20 cellular contexts compared by ENCODE assay signal in genomic region chr17:76428511-76428910, GRCh38. TPM values are rescaled to one million over a fixed set of nuclear protein-coding genes. Genes with fewer than 3 reads are reported as not detected.
DNase-seq lines count a peak whose midpoint lies in the region; TF ChIP-seq lines count a peak whose summit lies in the region.
"Had no signal": no experiment of that assay in that cellular context is flagged by ENCODE, and none has a peak within 500 bp of the region (broad histone marks: within the 10 kb centered on the region; RNA-seq: fewer than 3 reads in every experiment).

No MANE protein-coding gene starts in this region.

- H3K27me3 ChIP-seq in mammary epithelial cell (ENCODE audit: insufficient read depth, low read length) (no peaks in the 10 kb centered on the region), SU-DHL-6 (ENCODE audit: low read length) (no peaks in the 10 kb centered on the region), spleen (replicated peaks in 1 of 7) (no peaks in the 10 kb centered on the region), stomach (no peaks in the 10 kb centered on the region)
- H3K27me3 ChIP-seq: MG63 had no signal

- CTCF ChIA-PET in MCF 10A (lab: Yijun Ruan, JAX) (interaction anchor here (0.6 to 1.8 kb wide), 5 partner anchors 11 to 307 kb away, joined by 3 to 13 read pairs (median 3); no protein-coding TSS in a partner anchor), mammary epithelial cell (lab: Charles Lee; ENCODE audit: low non-redundant PET) (no interaction called here)

- intact Hi-C loops in MCF 10A (cut with micrococcal nuclease): no loop called here
- intact Hi-C loops in mammary epithelial cell (cut with micrococcal nuclease): no loop called here
- intact Hi-C loops in spleen (cut with DNase I; ENCODE audit: low total_unique reads): no loop called here
- intact Hi-C loops in stomach (cut with DNase I; ENCODE audit: low total_unique reads): no loop called here

- H3K4me1 ChIP-seq in mammary epithelial cell (ENCODE audit: insufficient read depth, low read length) (peaks cover 5% of the 10 kb centered on the region), spleen (peaks cover 4 to 93% (median 33%) of the 10 kb centered on the region in 6 donors), stomach (peaks cover 3 to 23% (median 15%) of the 10 kb centered on the region in 4 donors)

- DNase-seq in MCF 10A (ENCODE audit: unreplicated experiment) (peak; percentile 16), mammary epithelial cell (no peak), fibroblast of peridontal ligament (ENCODE audit: extremely low read depth) (peak; percentile 31), spleen (no peak), stomach (no peak), CD1c-positive myeloid dendritic cell (ENCODE audit: extremely low spot score) (no peak), NCI-H1092 treated with DMSO at 0.1 percent for 48 hours (lab: John Stamatoyannopoulos, UW) (no peak)
- DNase-seq: C1 segment of cervical spinal cord, DMS 273 treated with DMSO at 0.1 percent for 48 hours, H9, MG63, NCI-H1092, NCI-H1694, NCI-H524, SIG-M5 had no signal

- peaks cover 8% of the 10 kb centered on the region for H3F3A ChIP-seq in SU-DHL-6 (ENCODE audit: insufficient read depth)

- H3K9ac ChIP-seq in mammary epithelial cell (ENCODE audit: insufficient read depth, low read length) (no peak overlapping the region), SU-DHL-6 (ENCODE audit: low read length) (no peak overlapping the region)
- H3K9ac ChIP-seq: KMS-11 had no signal

- no peak overlapping the region for H3K4me2 ChIP-seq in mammary epithelial cell (ENCODE audit: insufficient read depth, low read depth, low read length)
- peak overlapping the region; percentile 56 for H3K4me2 ChIP-seq in SU-DHL-6 (ENCODE audit: low read depth, low read length, poor library complexity, severe bottlenecking)
- H3K4me2 ChIP-seq: KMS-11 had no signal

- 100% methylated on average over 1 of the region's 1 CpG for WGBS in mammary epithelial cell (ENCODE audit: low coverage, missing lambda C conversion rate)
- WGBS in spleen, 5 donors: 93 to 100% (median 98%) methylated on average over 1 of the region's 1 CpG
- 95 to 100% (median 100%) methylated on average over 1 of the region's 1 CpG for WGBS in stomach, 5 donors

- no peak overlapping the region for H3K4me3 Mint-ChIP-seq in MCF 10A (ENCODE audit: unreplicated experiment)
- H3K4me3 Mint-ChIP-seq: H9 had no signal

- H3K27ac ChIP-seq in mammary epithelial cell (ENCODE audit: insufficient read depth, low read depth, low read length): no peak overlapping the region
- 0 out of 2 replicates have a peak overlapping the region, but pooled peaks have one; percentile 35 for H3K27ac ChIP-seq in SU-DHL-6 (ENCODE audit: low read depth, low read length)
- peak overlapping the region in 5 of 8 donors; percentile 2 to 71 (median 55) for H3K27ac ChIP-seq in spleen
- H3K27ac ChIP-seq in stomach: peak overlapping the region in 1 of 5 donors; percentile 50
- H3K27ac ChIP-seq: 22Rv1, KMS-11 had no signal

- TF ChIP-seq POLR2A in spleen (IDR thresholded peaks at IDR 0.05) (no peak), stomach (IDR thresholded peaks at IDR 0.05) (no peak)

- no peak for TF ChIP-seq CTCF in MCF 10A (IDR thresholded peaks at IDR 0.05; ENCODE audit: unreplicated experiment)
- TF ChIP-seq CTCF in mammary epithelial cell (conservative IDR thresholded peaks at IDR 0.05 in 1 of 2, IDR thresholded peaks at IDR 0.05 in 1 of 2; ENCODE audit: extremely low read depth in 1 of 2, insufficient read depth in 1 of 2, low read depth in 1 of 2, low read length in 2 of 2): no peak
- TF ChIP-seq CTCF in SU-DHL-6 (IDR thresholded peaks at IDR 0.05; ENCODE audit: insufficient read depth, low read length, poor library complexity, severe bottlenecking): no peak
- no peak for TF ChIP-seq CTCF in spleen (IDR thresholded peaks at IDR 0.05 in 8 of 11, conservative IDR thresholded peaks at IDR 0.05 in 3 of 11)
- TF ChIP-seq CTCF in stomach (IDR thresholded peaks at IDR 0.05): no peak

- no peaks in the 10 kb centered on the region for H3K4me1 Mint-ChIP-seq in MCF 10A (ENCODE audit: insufficient read depth, unreplicated experiment)

- no peak for TF ChIP-seq EP300 in stomach (IDR thresholded peaks at IDR 0.05)

- no peak overlapping the region for H3K27ac Mint-ChIP-seq in MCF 10A (ENCODE audit: low read depth, unreplicated experiment)
- H3K27ac Mint-ChIP-seq: H9 had no signal

- no peaks in the 10 kb centered on the region for H3K27me3 Mint-ChIP-seq in MCF 10A (ENCODE audit: insufficient read depth, unreplicated experiment)

- H2AFZ ChIP-seq in mammary epithelial cell (ENCODE audit: low read depth, low read length) (no peak overlapping the region), SU-DHL-6 (ENCODE audit: low read depth, low read length, severe bottlenecking) (no peak overlapping the region)

- H3K4me3 ChIP-seq in mammary epithelial cell (replicated peaks in 1 of 3; ENCODE audit: insufficient read depth in 1 of 3, low read depth in 2 of 3, low read length in 3 of 3) (no peak overlapping the region), SU-DHL-6 (ENCODE audit: insufficient read depth, low read length, poor library complexity, severe bottlenecking) (no peak overlapping the region), spleen (no peak overlapping the region), stomach (no peak overlapping the region)
- H3K4me3 ChIP-seq: MG63 had no signal

- H3K79me2 ChIP-seq in mammary epithelial cell (ENCODE audit: insufficient read depth, low read length): peaks cover 80% of the 10 kb centered on the region
- no peaks in the 10 kb centered on the region; the same call in 1 of the 2 replicates for H3K79me2 ChIP-seq in SU-DHL-6 (ENCODE audit: insufficient read depth, low read length)

- no peaks in the 10 kb centered on the region for H3K36me3 ChIP-seq in mammary epithelial cell (ENCODE audit: insufficient read depth, low read length)
- no peaks in the 10 kb centered on the region for H3K36me3 ChIP-seq in SU-DHL-6 (ENCODE audit: low read length)
- H3K36me3 ChIP-seq in spleen: no peaks in the 10 kb centered on the region
- H3K36me3 ChIP-seq in stomach: no peaks in the 10 kb centered on the region

- no peaks in the 10 kb centered on the region for H3K9me3 Mint-ChIP-seq in MCF 10A (ENCODE audit: unreplicated experiment)

- H3K9me2 ChIP-seq in SU-DHL-6 (replicated peaks; ENCODE audit: insufficient read depth, low read length): no peaks in the 10 kb centered on the region

- dilution Hi-C loops in mammary epithelial cell (cut with HindIII; ENCODE audit: low sequenced_read_pairs): no loop called here

- POLR2A ChIA-PET in MCF 10A (lab: Yijun Ruan, JAX): interaction anchor here (0.5 to 1.4 kb wide), 2 partner anchors 44 to 65 kb away, joined by 3 to 4 read pairs; partner anchors contain the start of gene SPHK1

- in situ Hi-C loops in mammary epithelial cell (cut with MboI; ENCODE audit: low sequenced_read_pairs in 2 of 2): no loop called here

- no TSS peak for BruUV-seq in MCF 10A (replicated peaks; lab: Mats Ljungman, UMichigan)
- no TSS peak for BruUV-seq in mammary epithelial cell (replicated peaks; lab: Mats Ljungman, UMichigan)

- no peaks in the 10 kb centered on the region for H4K20me1 ChIP-seq in mammary epithelial cell (ENCODE audit: insufficient read depth, low read length)
- peaks cover 6% of the 10 kb centered on the region; the same call in 1 of the 2 replicates for H4K20me1 ChIP-seq in SU-DHL-6 (ENCODE audit: low read depth, low read length)

- peaks cover 4% of the 10 kb centered on the region for H3K36me3 Mint-ChIP-seq in MCF 10A (ENCODE audit: insufficient read depth, unreplicated experiment)

- H3K9me3 ChIP-seq in mammary epithelial cell (replicated peaks; ENCODE audit: insufficient read depth, low read length): no peaks in the 10 kb centered on the region
- no peaks in the 10 kb centered on the region for H3K9me3 ChIP-seq in SU-DHL-6 (ENCODE audit: insufficient read depth, low read length)
- no peaks in the 10 kb centered on the region for H3K9me3 ChIP-seq in spleen
- H3K9me3 ChIP-seq in stomach: no peaks in the 10 kb centered on the region
- H3K9me3 ChIP-seq: MG63 had no signal

RNA-seq across cellular contexts. Expression of gene UBE2O, which starts 24.4 kb away (rescaled TPM):
- total RNA-seq in MCF 10A (2022) (16.2 and 19.5 TPM in 2 replicates), mammary epithelial cell (10 to 100 TPM; 20.8 to 21.3 TPM), spleen (10 to 100 TPM; 24.1 to 55.9 (median 32.5) TPM), stomach (10 to 100 TPM in 4 of 5 donors, 1 to 10 TPM in 1; 9.9 to 32.7 (median 17.9) TPM)
- polyA plus RNA-seq in mammary epithelial cell (14.9 TPM), spleen (10 to 100 TPM in 1 of 3 donors, 1 to 10 TPM in 2; 7.2 to 14.3 (median 8.5) TPM), stomach (1 to 10 TPM; 4.6 to 7.2 (median 6.1) TPM)
- polyA minus RNA-seq in mammary epithelial cell: 102 TPM

RNA-seq across cellular contexts. Expression of gene AANAT, which starts 38.9 kb away (rescaled TPM):
- not detected in 2 replicates for total RNA-seq in MCF 10A (2022)
- total RNA-seq in mammary epithelial cell: not detected
- 0.16 TPM for polyA plus RNA-seq in mammary epithelial cell
- not detected for polyA minus RNA-seq in mammary epithelial cell
- not detected for total RNA-seq in spleen
- polyA plus RNA-seq in spleen: under 1 TPM in 2 of 3 donors, not detected in 1; 0.19 to 0.22 TPM
- not detected for total RNA-seq in stomach
- under 1 TPM in 1 of 3 donors, not detected in 2; 0.44 TPM for polyA plus RNA-seq in stomach
- total RNA-seq: HepG2, RPMI7951 had no signal

RNA-seq across cellular contexts. Expression of gene SPHK1, which starts 44.1 kb away (rescaled TPM):
- total RNA-seq in MCF 10A (2022): 7.1 and 12.6 TPM in 2 replicates
- total RNA-seq in mammary epithelial cell: 100 to 1,000 TPM; 150 to 240 TPM
- polyA plus RNA-seq in mammary epithelial cell: 121 TPM
- 50.6 TPM for polyA minus RNA-seq in mammary epithelial cell
- 1 to 10 TPM; 3.7 to 7.2 (median 5.7) TPM for total RNA-seq in spleen
- 10 to 100 TPM in 1 of 3 donors, 1 to 10 TPM in 2; 8.1 to 11.4 (median 9.6) TPM for polyA plus RNA-seq in spleen
- 10 to 100 TPM in 1 of 5 donors, 1 to 10 TPM in 2, under 1 TPM in 1, not detected in 1; 0.45 to 13.9 (median 3.4) TPM for total RNA-seq in stomach
- 10 to 100 TPM in 1 of 3 donors, 1 to 10 TPM in 2; 5.8 to 10.6 (median 6.8) TPM for polyA plus RNA-seq in stomach

Comparison
In these comparisons a context has a peak if more than half of its experiments do, and no peak if none do; other contexts are left out.
1. DNase-seq: peak in MCF 10A (single experiment) and fibroblast of peridontal ligament (single experiment); none in mammary epithelial cell (single experiment), spleen (single experiment), stomach (single experiment), CD1c-positive myeloid dendritic cell (single experiment) and NCI-H1092 treated with DMSO at 0.1 percent for 48 hours (single experiment).
2. RNA of gene SPHK1, which starts 44.1 kb away (total RNA-seq): 150 to 240 TPM in mammary epithelial cell; 7.1 to 12.6 TPM in MCF 10A, 3.7 to 7.2 TPM in spleen and 0.45 to 13.9 TPM in stomach; every median in the first group is over 10 times any median in the second.